ENCODE assay signal across 14 cellular contexts in genomic region chr18:11259421-11259820, GRCh38.
A peak's percentile ranks its signal among the peaks of the same experiment; 100 is the strongest.
DNase-seq lines count a peak whose midpoint lies in the region; ATAC-seq and TF ChIP-seq lines count a peak whose summit lies in the region.
"Had no signal": no experiment of that assay in that cellular context is flagged by ENCODE, and none has a peak within 500 bp of the region (broad histone marks: within the 10 kb centered on the region; RNA-seq: fewer than 3 reads in every experiment).

No MANE protein-coding gene starts in this region.

- no peak overlapping the region for H3K27ac Mint-ChIP-seq in Caco-2 (ENCODE audit: unreplicated experiment)
- H3K27ac Mint-ChIP-seq: activated naive CD8-positive, alpha-beta T cell; T-helper 1 cell treated with Interleukin-12 subunit alpha and Interleukin-12 subunit beta and Interleukin-4 antibody, amounts not matched to agents 30 μg/mL and 1 μg/mL, for 36 hours had no signal

- no peak for TF ChIP-seq EP300 in gastroesophageal sphincter (IDR thresholded peaks at IDR 0.05)

- H2BK5ac ChIP-seq in neuronal stem cell (ENCODE audit: low read length), result no peak overlapping the region

- H2BK15ac ChIP-seq in neuronal stem cell (ENCODE audit: low read length), result no peak overlapping the region

- ATAC-seq in gastroesophageal sphincter (peak; percentile 62), HG02981 (IDR thresholded peaks at IDR 0.05; ENCODE audit: unreplicated experiment) (no peak)

- no peaks in the 10 kb centered on the region for H3K4me1 Mint-ChIP-seq in Caco-2 (ENCODE audit: low read depth, unreplicated experiment)

- H3K4me1 ChIP-seq in gastroesophageal sphincter (no peaks in the 10 kb centered on the region), neuronal stem cell (ENCODE audit: control insufficient read depth in 2 of 2, insufficient read depth in 1 of 2, low read depth in 1 of 2, low read length in 2 of 2) (peaks cover 0 to 10% of the 10 kb centered on the region in 2 donors), Caco-2 (no peaks in the 10 kb centered on the region)

- no peak for TF ChIP-seq POLR2A in gastroesophageal sphincter (IDR thresholded peaks at IDR 0.05)

- H2AFZ ChIP-seq in neuronal stem cell (ENCODE audit: low read length), result peak overlapping the region; percentile 21

- no peak overlapping the region for H4K91ac ChIP-seq in neuronal stem cell (ENCODE audit: low read depth, low read length, poor library complexity)

- 33 to 45% methylated on average over 7 of the region's 8 CpGs for WGBS in gastroesophageal sphincter (ENCODE audit: low coverage in 1 of 2), 2 donors
- WGBS in neuronal stem cell (ENCODE audit: extremely low coverage in 2 of 2, insufficient read length in 2 of 2, insufficient replicate concordance in 1 of 2), 2 donors, result no CpG with 5 or more reads among the region's 8 CpGs

- H3K4me3 ChIP-seq in gastroesophageal sphincter, result no peak overlapping the region
- H3K4me3 ChIP-seq in neuronal stem cell (ENCODE audit: low read length in 2 of 2), result no peak overlapping the region
- no peak overlapping the region for H3K4me3 ChIP-seq in Caco-2 (ENCODE audit: low read depth, low read length)

- H3K27me3 ChIP-seq in gastroesophageal sphincter, result no peaks in the 10 kb centered on the region
- no peaks in the 10 kb centered on the region for H3K27me3 ChIP-seq in neuronal stem cell (ENCODE audit: control insufficient read depth in 3 of 3, insufficient read depth in 3 of 3, low read depth in 1 of 3, low read length in 3 of 3)
- no peaks in the 10 kb centered on the region for H3K27me3 ChIP-seq in Caco-2 (replicated peaks; ENCODE audit: control insufficient read depth, insufficient read depth, low read length)

- no peaks in the 10 kb centered on the region for H3K36me3 Mint-ChIP-seq in Caco-2 (ENCODE audit: insufficient read depth, unreplicated experiment)
- H3K36me3 Mint-ChIP-seq: activated naive CD8-positive, alpha-beta T cell had no signal

- intact Hi-C loops in Caco-2 (cut with micrococcal nuclease; ENCODE audit: unreplicated experiment), result no loop called here

- DNase-seq in AG20443 (ENCODE audit: low spot score) (peak; percentile 39), MV-4-11 (lab: John Stamatoyannopoulos, UW) (peak; percentile 93), neuronal stem cell (ENCODE audit: low spot score) (no peak), Caco-2 (no peak), T1000 (lab: John Stamatoyannopoulos, UW) (no peak), iPS-NIHi7 (ENCODE audit: extremely low spot score) (no peak)
- DNase-seq: cerebellar nuclear complex, DND-41, KG1, NCI-H2081 treated with DMSO at 0.1 percent for 48 hours had no signal

- no TSS peak for BruUV-seq in Caco-2 (replicated peaks; lab: Mats Ljungman, UMichigan)

- H3K23ac ChIP-seq in neuronal stem cell (ENCODE audit: low read depth, low read length, poor library complexity), result no peak overlapping the region

- H3K27ac ChIP-seq in gastroesophageal sphincter, result no peak overlapping the region
- no peak overlapping the region for H3K27ac ChIP-seq in neuronal stem cell (replicated peaks; ENCODE audit: low read length)

- H4K8ac ChIP-seq in neuronal stem cell (ENCODE audit: low read depth, low read length), result no peak overlapping the region

- H3K14ac ChIP-seq in neuronal stem cell (ENCODE audit: low read length), result no peak overlapping the region

- peak overlapping the region; percentile 9 for H3K18ac ChIP-seq in neuronal stem cell (ENCODE audit: low read length)

- no peak for TF ChIP-seq CTCF in gastroesophageal sphincter (IDR thresholded peaks at IDR 0.05)
- TF ChIP-seq CTCF in Caco-2 (IDR thresholded peaks at IDR 0.05; ENCODE audit: insufficient read depth in 1 of 2, low read depth in 1 of 2, low read length in 1 of 2, severe bottlenecking in 1 of 2, unreplicated experiment in 1 of 2), result no peak

- H3K36me3 ChIP-seq in gastroesophageal sphincter (no peaks in the 10 kb centered on the region), neuronal stem cell (replicated peaks in 1 of 2; ENCODE audit: control insufficient read depth in 2 of 2, insufficient read depth in 2 of 2, low read length in 2 of 2) (no peaks in the 10 kb centered on the region), Caco-2 (ENCODE audit: control insufficient read depth, insufficient read depth, low read length) (no peaks in the 10 kb centered on the region)

- no peak overlapping the region for H2BK120ac ChIP-seq in neuronal stem cell (ENCODE audit: low read depth, low read length)

- H3K4me2 ChIP-seq in neuronal stem cell (ENCODE audit: insufficient read depth, low read length, poor library complexity, severe bottlenecking), result no peak overlapping the region

- CTCF ChIA-PET in Caco-2 (lab: Charles Lee), result no interaction called here

- POLR2A ChIA-PET in Caco-2 (lab: Charles Lee), result no interaction called here

- H3K9me3 ChIP-seq in gastroesophageal sphincter (peaks cover 0 to 10% (median 0%) of the 10 kb centered on the region in 3 donors), neuronal stem cell (replicated peaks in 1 of 2; ENCODE audit: control insufficient read depth in 2 of 2, insufficient read depth in 1 of 2, low read depth in 1 of 2, low read length in 2 of 2) (no peaks in the 10 kb centered on the region), Caco-2 (peaks cover 7% of the 10 kb centered on the region)

- H3K9ac ChIP-seq in neuronal stem cell (ENCODE audit: low read depth, low read length, poor library complexity), result no peak overlapping the region

- H3K4ac ChIP-seq in neuronal stem cell (ENCODE audit: low read length), result no peak overlapping the region

- H2BK12ac ChIP-seq in neuronal stem cell (ENCODE audit: low read length), result no peak overlapping the region

- H3K4me3 Mint-ChIP-seq in Caco-2 (ENCODE audit: unreplicated experiment), result no peak overlapping the region
- H3K4me3 Mint-ChIP-seq: activated naive CD8-positive, alpha-beta T cell; T-helper 1 cell treated with Interleukin-12 subunit alpha and Interleukin-12 subunit beta and Interleukin-4 antibody, amounts not matched to agents 30 μg/mL and 1 μg/mL, for 36 hours had no signal

- peaks cover 2% of the 10 kb centered on the region for H3K27me3 Mint-ChIP-seq in Caco-2 (ENCODE audit: insufficient read depth, unreplicated experiment)
- H3K27me3 Mint-ChIP-seq: activated naive CD8-positive, alpha-beta T cell had no signal

- no peak overlapping the region for H2AK5ac ChIP-seq in neuronal stem cell (ENCODE audit: low read depth, low read length)

- H3K79me1 ChIP-seq in neuronal stem cell (ENCODE audit: low read depth, low read length), result no peaks in the 10 kb centered on the region

- H3K9me3 Mint-ChIP-seq in Caco-2 (ENCODE audit: unreplicated experiment), result peaks cover 8% of the 10 kb centered on the region

Comparison
In these comparisons a context has a peak if more than half of its experiments do, and no peak if none do; other contexts are left out.
1. DNase-seq: peak in AG20443 (single experiment) and MV-4-11 (single experiment); none in neuronal stem cell (single experiment), Caco-2 (0 of 2), T1000 (single experiment) and iPS-NIHi7 (single experiment).